ENCODE assay signal across 13 cellular contexts in the genomic region with DNA sequence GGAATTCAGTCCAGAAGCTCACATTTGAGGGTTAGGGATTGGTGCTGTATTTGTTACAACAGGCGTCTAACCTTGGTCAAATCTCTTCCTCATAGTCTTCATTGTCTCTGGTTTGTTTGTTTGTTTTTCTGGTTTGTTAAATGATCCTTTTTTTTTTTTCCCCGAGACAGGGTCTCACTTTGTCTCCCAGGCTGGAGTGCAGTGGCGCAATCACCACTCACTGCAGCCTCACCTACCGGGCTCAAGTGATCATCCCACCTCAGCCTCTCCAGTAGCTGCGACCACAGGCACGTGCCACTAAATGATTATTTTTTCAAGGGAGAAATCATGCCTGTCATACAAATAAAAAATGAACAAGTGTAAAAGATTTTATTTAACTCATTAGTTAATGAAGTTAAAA. TPM values are rescaled to one million over a fixed set of nuclear protein-coding genes. Genes with fewer than 3 reads are reported as not detected.
DNase-seq lines count a peak whose midpoint lies in the region; ATAC-seq and TF ChIP-seq lines count a peak whose summit lies in the region.
"Had no signal": no experiment of that assay in that cellular context is flagged by ENCODE, and none has a peak within 500 bp of the region (broad histone marks: within the 10 kb centered on the region; RNA-seq: fewer than 3 reads in every experiment).

No MANE protein-coding gene starts in this region.

- peak overlapping the region; percentile 8 for H3K4me3 Mint-ChIP-seq in activated CD8-positive, alpha-beta memory T cell treated with anti-CD3 and anti-CD28 coated beads, Interleukin-2, amount 10 ng/mL, durations not matched to agents 7 days and 5 days
- peak overlapping the region; percentile 71 to 81 for H3K4me3 Mint-ChIP-seq in H9
- H3K4me3 Mint-ChIP-seq in central memory CD8-positive, alpha-beta T cell = peak overlapping the region; percentile 81

- no peak overlapping the region for H2BK120ac ChIP-seq in H9 (ENCODE audit: low read depth, low read length, poor library complexity, severe bottlenecking)

- no peak overlapping the region for H3K56ac ChIP-seq in H9 (ENCODE audit: insufficient read length, low read depth, low read length)

- no peaks in the 10 kb centered on the region for H4K20me1 ChIP-seq in H9 (ENCODE audit: control insufficient read depth, insufficient read depth, insufficient read length)
- no peaks in the 10 kb centered on the region for H4K20me1 ChIP-seq in osteoblast (ENCODE audit: insufficient read depth, low read length)

- H3K36me3 Mint-ChIP-seq in activated CD8-positive, alpha-beta memory T cell treated with anti-CD3 and anti-CD28 coated beads, Interleukin-2, amount 10 ng/mL, durations not matched to agents 7 days and 5 days = peaks cover 2% of the 10 kb centered on the region
- H3K36me3 Mint-ChIP-seq in H9 (ENCODE audit: insufficient read depth in 1 of 3, low read depth in 3 of 3) = no peaks in the 10 kb centered on the region
- peaks cover 2% of the 10 kb centered on the region for H3K36me3 Mint-ChIP-seq in central memory CD8-positive, alpha-beta T cell (ENCODE audit: insufficient read depth)

- no peak overlapping the region for H4K5ac ChIP-seq in H9 (ENCODE audit: insufficient read length, low read depth, low read length)

- TF ChIP-seq CTCF in H9 (conservative IDR thresholded peaks at IDR 0.05) = no peak
- no peak for TF ChIP-seq CTCF in osteoblast (IDR thresholded peaks at IDR 0.05; ENCODE audit: extremely low read depth, low read depth, low read length)

- no peak overlapping the region for H3K4ac ChIP-seq in H9 (ENCODE audit: low read depth, low read length)

- H3K27ac ChIP-seq in H9 (ENCODE audit: insufficient read length, low read depth, low read length) (no peak overlapping the region), osteoblast (ENCODE audit: low read depth, low read length) (no peak overlapping the region), substantia nigra (ENCODE audit: low read depth, low read length, poor library complexity, severe bottlenecking) (no peak overlapping the region)
- H3K27ac ChIP-seq: adrenal gland, ovary, RWPE1 had no signal

- no peak overlapping the region for H3K9ac ChIP-seq in H9 (ENCODE audit: extremely low read depth, insufficient read length, low read length)

- no peak overlapping the region for H2BK12ac ChIP-seq in H9 (ENCODE audit: insufficient read length, low read depth, low read length)

- H3K23me2 ChIP-seq in H9 (ENCODE audit: insufficient read length, low read depth, low read length, poor library complexity, severe bottlenecking) = peaks cover 4% of the 10 kb centered on the region

- no peak for DNase-seq in activated CD8-positive, alpha-beta memory T cell treated with anti-CD3 and anti-CD28 coated beads, Interleukin-2, amount 10 ng/mL, durations not matched to agents 7 days and 5 days
- DNase-seq in activated CD8-positive, alpha-beta memory T cell treated with anti-CD3 and anti-CD28 coated beads for 24 hours = no peak
- DNase-seq in H9 (no peak), osteoblast (ENCODE audit: insufficient read length, low spot score, missing footprints) (no peak), superior temporal gyrus (ENCODE audit: extremely low spot score) (no peak), substantia nigra (lab: John Stamatoyannopoulos, UW) (no peak), 8988T (no peak)
- no peak for DNase-seq in central memory CD8-positive, alpha-beta T cell (ENCODE audit: low spot score in 2 of 2)
- DNase-seq: NCI-H2081 had no signal

- H2AFZ ChIP-seq in H9 (ENCODE audit: low read length) = no peak overlapping the region
- H2AFZ ChIP-seq in osteoblast (ENCODE audit: low read length) = no peak overlapping the region

- no peak overlapping the region for H3K18ac ChIP-seq in H9 (ENCODE audit: insufficient read length, low read depth, low read length)

- peaks cover 21% of the 10 kb centered on the region for H3K27me3 Mint-ChIP-seq in activated CD8-positive, alpha-beta memory T cell treated with anti-CD3 and anti-CD28 coated beads, Interleukin-2, amount 10 ng/mL, durations not matched to agents 7 days and 5 days
- peaks cover 16% of the 10 kb centered on the region for H3K27me3 Mint-ChIP-seq in H9 (ENCODE audit: low read depth)
- peaks cover 37% of the 10 kb centered on the region for H3K27me3 Mint-ChIP-seq in central memory CD8-positive, alpha-beta T cell

- ATAC-seq in activated CD8-positive, alpha-beta memory T cell treated with anti-CD3 and anti-CD28 coated beads, Interleukin-2, amount 10 ng/mL, durations not matched to agents 7 days and 5 days = no peak
- ATAC-seq in central memory CD8-positive, alpha-beta T cell (replicated peaks; ENCODE audit: extremely low read depth, poor library complexity, severe bottlenecking) = no peak

- peak overlapping the region; percentile 25 for H3K27ac Mint-ChIP-seq in activated CD8-positive, alpha-beta memory T cell treated with anti-CD3 and anti-CD28 coated beads, Interleukin-2, amount 10 ng/mL, durations not matched to agents 7 days and 5 days
- H3K27ac Mint-ChIP-seq in H9 = no peak overlapping the region
- no peak overlapping the region for H3K27ac Mint-ChIP-seq in central memory CD8-positive, alpha-beta T cell (ENCODE audit: low read depth)

- CTCF ChIA-PET in activated CD8-positive, alpha-beta memory T cell treated with anti-CD3 and anti-CD28 coated beads, Interleukin-2, amount 10 ng/mL, durations not matched to agents 7 days and 5 days (lab: Charles Lee) = interaction anchor here (0.7 to 1.5 kb wide), 2 partner anchors 13 to 284 kb away, joined by 4 to 6 read pairs; no protein-coding TSS in a partner anchor

- H3K23ac ChIP-seq in H9 (ENCODE audit: insufficient read length, low read depth, low read length) = no peak overlapping the region

- no peak overlapping the region for H4K8ac ChIP-seq in H9 (replicated peaks; ENCODE audit: insufficient read length, low read depth, low read length)

- H3K14ac ChIP-seq in H9 (ENCODE audit: insufficient read depth, low read length) = no peak overlapping the region

- no peak overlapping the region for H2BK20ac ChIP-seq in H9 (ENCODE audit: low read depth, low read length, poor library complexity, severe bottlenecking)

- peaks cover 25% of the 10 kb centered on the region for H3K4me1 Mint-ChIP-seq in activated CD8-positive, alpha-beta memory T cell treated with anti-CD3 and anti-CD28 coated beads, Interleukin-2, amount 10 ng/mL, durations not matched to agents 7 days and 5 days
- H3K4me1 Mint-ChIP-seq in H9 = peaks cover 10 to 12% of the 10 kb centered on the region in 2 experiments
- H3K4me1 Mint-ChIP-seq in central memory CD8-positive, alpha-beta T cell = peaks cover 6% of the 10 kb centered on the region

- H3K36me3 ChIP-seq in osteoblast (ENCODE audit: insufficient read depth, low read length) = no peaks in the 10 kb centered on the region
- H3K36me3 ChIP-seq: adrenal gland, gastroesophageal sphincter, ovary had no signal

- H2AK5ac ChIP-seq in H9 (ENCODE audit: insufficient read length, low read length) = no peak overlapping the region

- H3K4me2 ChIP-seq in H9 (ENCODE audit: insufficient read depth, insufficient read length, low read length) (no peak overlapping the region), osteoblast (ENCODE audit: insufficient read depth, low read length) (peak overlapping the region; percentile 88)

- H2BK15ac ChIP-seq in H9 (ENCODE audit: low read depth, low read length) = no peak overlapping the region

- no peaks in the 10 kb centered on the region for H3K9me3 ChIP-seq in H9 (ENCODE audit: control insufficient read depth, low read depth, low read length)
- H3K9me3 ChIP-seq in osteoblast (ENCODE audit: low read depth, low read length) = no peaks in the 10 kb centered on the region
- H3K9me3 ChIP-seq: adrenal gland, gastroesophageal sphincter, ovary had no signal

- no CpG with 5 or more reads among the region's 6 CpGs for WGBS in H9 (ENCODE audit: extremely low coverage, insufficient read length, low lambda C conversion rate)

- H3K27me3 ChIP-seq in H9 (ENCODE audit: insufficient read depth, low read length) (no peaks in the 10 kb centered on the region), osteoblast (ENCODE audit: insufficient read depth, low read length) (no peaks in the 10 kb centered on the region)
- H3K27me3 ChIP-seq: adrenal gland, ovary had no signal

- H3K4me1 ChIP-seq in H9 (ENCODE audit: insufficient read depth, low read length) = no peaks in the 10 kb centered on the region
- H3K4me1 ChIP-seq in osteoblast (ENCODE audit: insufficient read depth, low read length) = peaks cover 9% of the 10 kb centered on the region

- H4K91ac ChIP-seq in H9 (ENCODE audit: insufficient read length, low read depth, low read length) = no peak overlapping the region

- no peaks in the 10 kb centered on the region for H3K79me2 ChIP-seq in H9 (ENCODE audit: insufficient read depth, low read length)
- H3K79me2 ChIP-seq in osteoblast (ENCODE audit: insufficient read depth, low read length) = no peaks in the 10 kb centered on the region

- no peak overlapping the region for H2BK5ac ChIP-seq in H9 (ENCODE audit: insufficient read length, low read length)

- no peaks in the 10 kb centered on the region for H3K9me3 Mint-ChIP-seq in activated CD8-positive, alpha-beta memory T cell treated with anti-CD3 and anti-CD28 coated beads, Interleukin-2, amount 10 ng/mL, durations not matched to agents 7 days and 5 days (ENCODE audit: low read depth)
- H3K9me3 Mint-ChIP-seq in H9 = no peaks in the 10 kb centered on the region
- no peaks in the 10 kb centered on the region for H3K9me3 Mint-ChIP-seq in central memory CD8-positive, alpha-beta T cell

- no peaks in the 10 kb centered on the region for H3K79me1 ChIP-seq in H9 (ENCODE audit: insufficient read depth, low read depth, low read length, poor library complexity, severe bottlenecking)

- no peak overlapping the region for H3K4me3 ChIP-seq in osteoblast (ENCODE audit: insufficient read depth, low read length)

- H3T11ph ChIP-seq in H9 (ENCODE audit: low read length) = no peak overlapping the region

RNA-seq across cellular contexts. Expression of gene ADPGK, which starts 14.3 kb away (rescaled TPM):
- 10 to 100 TPM; 67.8 to 76.5 TPM for total RNA-seq in activated CD8-positive, alpha-beta memory T cell treated with anti-CD3 and anti-CD28 coated beads, Interleukin-2, amount 10 ng/mL, durations not matched to agents 7 days and 5 days
- total RNA-seq in H9 (2021) = 48.5 and 54.8 TPM in 2 replicates
- total RNA-seq in osteoblast = 57.9 and 58.3 TPM in 2 replicates

Comparison
In these comparisons a context has a peak if more than half of its experiments do, and no peak if none do; other contexts are left out.
1. H3K4me3 Mint-ChIP-seq: peak in every context shown above with its lines; median percentile 81 in central memory CD8-positive, alpha-beta T cell; 76 in H9; 8 in activated CD8-positive, alpha-beta memory T cell treated with anti-CD3 and anti-CD28 coated beads, Interleukin-2, amount 10 ng/mL, durations not matched to agents 7 days and 5 days.